27 cellular contexts compared by ENCODE assay signal in the genomic region with DNA sequence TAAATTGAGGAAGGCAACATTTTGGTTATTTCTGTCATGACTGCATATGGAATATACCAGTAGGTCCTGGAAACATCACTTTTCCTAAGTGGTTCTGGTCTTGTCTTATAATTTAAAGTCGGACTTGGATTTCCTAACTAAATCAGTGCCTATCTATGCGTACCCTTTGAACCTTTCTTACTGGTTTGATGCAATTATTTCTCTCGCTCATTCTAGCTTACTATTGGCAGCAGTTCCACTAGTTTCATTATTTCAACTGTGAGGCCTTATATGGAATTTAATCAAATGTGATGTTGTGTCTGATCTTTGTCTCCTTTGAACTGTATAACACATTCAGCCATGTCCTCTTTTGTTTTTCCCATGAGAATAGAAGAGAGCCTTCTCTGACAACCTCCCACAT.
"Had no signal": no experiment of that assay in that cellular context is flagged by ENCODE, and none has a peak within 500 bp of the region (broad histone marks: within the 10 kb centered on the region; RNA-seq: fewer than 3 reads in every experiment).

No MANE protein-coding gene starts in this region.

- ATAC-seq: activated CD8-positive, alpha-beta T cell treated with anti-CD3 and anti-CD28 coated beads, Interleukin-2, amount 10 ng/mL, durations not matched to agents 7 days and 5 days; body of pancreas; Panc1; Right ventricle myocardium inferior; WTC11 had no signal

- H3K4me1 Mint-ChIP-seq: IgD-negative memory B cell had no signal

- H3K27me3 ChIP-seq: adrenal gland, body of pancreas had no signal

- H3K4me2 ChIP-seq: SK-N-SH had no signal

- H3K36me3 Mint-ChIP-seq: activated naive CD8-positive, alpha-beta T cell treated with anti-CD3 and anti-CD28 coated beads, Interleukin-2, amount 10 ng/mL, durations not matched to agents 7 days and 5 days; IgD-negative memory B cell; WTC11 had no signal

- H3K36me3 ChIP-seq: adrenal gland had no signal

- H3K27ac Mint-ChIP-seq: activated CD8-positive, alpha-beta T cell treated with anti-CD3 and anti-CD28 coated beads, Interleukin-2, amount 10 ng/mL, durations not matched to agents 7 days and 5 days; activated naive CD8-positive, alpha-beta T cell treated with anti-CD3 and anti-CD28 coated beads, Interleukin-2, amount 10 ng/mL, durations not matched to agents 7 days and 5 days; IgD-negative memory B cell; T-helper 1 cell treated with Interleukin-12 subunit alpha and Interleukin-12 subunit beta and Interleukin-4 antibody, amounts not matched to agents 30 μg/mL and 1 μg/mL, for 36 hours; WTC11 had no signal

- H3K4me1 ChIP-seq: body of pancreas had no signal

- H3K27me3 Mint-ChIP-seq: activated naive CD8-positive, alpha-beta T cell treated with anti-CD3 and anti-CD28 coated beads, Interleukin-2, amount 10 ng/mL, durations not matched to agents 7 days and 5 days; IgD-negative memory B cell had no signal

- H3K4me3 ChIP-seq: adrenal gland, body of pancreas had no signal

- H3K27ac ChIP-seq: adrenal gland, body of pancreas had no signal

- H3K9me3 ChIP-seq: adrenal gland, body of pancreas, SK-N-SH had no signal

- H3K4me3 Mint-ChIP-seq: activated CD8-positive, alpha-beta T cell treated with anti-CD3 and anti-CD28 coated beads, Interleukin-2, amount 10 ng/mL, durations not matched to agents 7 days and 5 days; activated naive CD8-positive, alpha-beta T cell treated with anti-CD3 and anti-CD28 coated beads, Interleukin-2, amount 10 ng/mL, durations not matched to agents 7 days and 5 days; IgD-negative memory B cell; T-helper 1 cell treated with Interleukin-12 subunit alpha and Interleukin-12 subunit beta and Interleukin-4 antibody, amounts not matched to agents 30 μg/mL and 1 μg/mL, for 36 hours; WTC11 had no signal

- H3K9me2 ChIP-seq: SK-N-SH had no signal

- H3K9me3 Mint-ChIP-seq: activated naive CD8-positive, alpha-beta T cell treated with anti-CD3 and anti-CD28 coated beads, Interleukin-2, amount 10 ng/mL, durations not matched to agents 7 days and 5 days; T-helper 1 cell treated with Interleukin-12 subunit alpha and Interleukin-12 subunit beta and Interleukin-4 antibody, amounts not matched to agents 30 μg/mL and 1 μg/mL, for 36 hours; WTC11 had no signal

- DNase-seq: activated CD4-positive, alpha-beta T cell treated with anti-CD3 and anti-CD28 coated beads for 48 hours; activated CD4-positive, alpha-beta T cell treated with anti-CD3 and anti-CD28 coated beads, Interleukin-2, amount 50 U/mL, for 4 hours; activated CD4-positive, CD25-positive, alpha-beta regulatory T cell treated with anti-CD3 and anti-CD28 coated beads, Interleukin-2, amount 50 U/mL, for 72 hours; activated CD8-positive, alpha-beta memory T cell treated with anti-CD3 and anti-CD28 coated beads, Interleukin-2, amount 50 U/mL, for 48 hours; activated CD8-positive, alpha-beta T cell treated with anti-CD3 and anti-CD28 coated beads, Interleukin-2, amount 10 ng/mL, durations not matched to agents 7 days and 5 days; activated naive CD4-positive, alpha-beta T cell treated with anti-CD3 and anti-CD28 coated beads, Interleukin-2, amount 50 U/mL, for 16 hours; activated naive CD8-positive, alpha-beta T cell treated with anti-CD3 and anti-CD28 coated beads, Interleukin-2, amount 10 ng/mL, durations not matched to agents 7 days and 5 days; activated T-cell treated with anti-CD3 and anti-CD28 coated beads, Interleukin-2, amount 50 U/mL, for 1 hour; adrenal gland; aorta; body of pancreas; KG1; NCI-H1092; NCI-H1417; NCI-H1930; NCI-H345; NCI-H510A; NCI-H526 treated with DMSO at 0.1 percent for 48 hours; NCI-H82; RPMI8226; SK-N-SH; SW 1271 had no signal
